ENCODE assay signal across 21 cellular contexts in genomic region chr20:2256132-2256531, GRCh38. TPM values are rescaled to one million over a fixed set of nuclear protein-coding genes. Genes with fewer than 3 reads are reported as not detected.
"Had no signal": no experiment of that assay in that cellular context is flagged by ENCODE, and none has a peak within 500 bp of the region (broad histone marks: within the 10 kb centered on the region; RNA-seq: fewer than 3 reads in every experiment).

No MANE protein-coding gene starts in this region.

- H3K4me2 ChIP-seq: SK-N-SH had no signal

- H3K27ac ChIP-seq: ascending aorta, breast epithelium, left lung, transverse colon had no signal

- H3K4me3 ChIP-seq: ascending aorta, breast epithelium, left lung, skin epidermis, transverse colon had no signal

- H3K27me3 ChIP-seq: ascending aorta, breast epithelium, transverse colon had no signal

- H3K9me3 ChIP-seq: ascending aorta, breast epithelium, left lung, SK-N-SH, transverse colon had no signal

- DNase-seq: activated B cell treated with CpG ODN at 0.5 μM for 24 hours; activated CD4-positive, alpha-beta T cell treated with anti-CD3 and anti-CD28 coated beads for 48 hours; activated naive CD4-positive, alpha-beta T cell treated with anti-CD3 and anti-CD28 coated beads, Interleukin-2, amount 10 ng/mL, durations not matched to agents 7 days and 5 days; activated T-cell treated with anti-CD3 and anti-CD28 coated beads, Interleukin-2, amount 50 U/mL, for 24 hours; erythroblast; hippocampal formation; left lung; mammary epithelial cell; natural killer cell; nucleus accumbens; SK-N-SH; stimulated activated CD4-positive, alpha-beta T cell treated with anti-CD3 and anti-CD28 coated beads, Interleukin-4, amount 100 ng/mL, for 24 hours; stimulated activated naive CD4-positive, alpha-beta T cell; T-cell; transverse colon had no signal

- H3K4me1 ChIP-seq: ascending aorta, breast epithelium had no signal

- H3K36me3 ChIP-seq: ascending aorta, breast epithelium, left lung, transverse colon had no signal

- H3K9ac ChIP-seq: SK-N-SH had no signal

RNA-seq across cellular contexts. Expression of gene TGM3, which starts 39.7 kb away (rescaled TPM):
- total RNA-seq: activated B cell treated with CpG ODN at 0.5 μM for 24 hours, ascending aorta, breast epithelium, dermis microvascular lymphatic vessel endothelial cell, glomerular endothelial cell, mammary epithelial cell, natural killer cell, right cardiac atrium, T-cell had no signal
- polyA plus RNA-seq: mammary epithelial cell, SK-N-SH had no signal
